11 cellular contexts compared by ENCODE assay signal in genomic region chr1:239998312-239998649, GRCh38.
DNase-seq lines count a peak whose midpoint lies in the region; ATAC-seq and TF ChIP-seq lines count a peak whose summit lies in the region.
"Had no signal": no experiment of that assay in that cellular context is flagged by ENCODE, and none has a peak within 500 bp of the region (broad histone marks: within the 10 kb centered on the region; RNA-seq: fewer than 3 reads in every experiment).

No MANE protein-coding gene starts in this region.

- peak overlapping the region; percentile 53 for H3K4me3 Mint-ChIP-seq in activated naive CD8-positive, alpha-beta T cell treated with anti-CD3 and anti-CD28 coated beads for 36 hours
- H3K4me3 Mint-ChIP-seq in immature natural killer cell (peak overlapping the region in 4 of 5 donors; percentile 24 to 71 (median 36)), CD14-positive monocyte (peak overlapping the region in 1 of 2 donors; percentile 84)
- H3K4me3 Mint-ChIP-seq in stimulated activated naive CD8-positive, alpha-beta T cell treated with anti-CD3 and anti-CD28 coated beads, Interleukin-15, amount 100 ng/mL, for 72 hours: peak overlapping the region; percentile 54 to 60

- peaks cover 0 to 8% of the 10 kb centered on the region in 2 donors for H3K4me1 ChIP-seq in adrenal gland (replicated peaks in 1 of 2)

- H3K9me3 ChIP-seq in adrenal gland (replicated peaks in 1 of 3): no peaks in the 10 kb centered on the region
- H3K9me3 ChIP-seq: gastroesophageal sphincter had no signal

- H3K4me1 Mint-ChIP-seq in activated naive CD8-positive, alpha-beta T cell treated with anti-CD3 and anti-CD28 coated beads for 36 hours: peaks cover 1% of the 10 kb centered on the region
- H3K4me1 Mint-ChIP-seq in immature natural killer cell (peaks cover 6 to 7% of the 10 kb centered on the region in 2 donors), CD14-positive monocyte (peaks cover 6% of the 10 kb centered on the region)
- H3K4me1 Mint-ChIP-seq in stimulated activated naive CD8-positive, alpha-beta T cell treated with anti-CD3 and anti-CD28 coated beads, Interleukin-15, amount 100 ng/mL, for 72 hours: no peaks in the 10 kb centered on the region

- no peak overlapping the region for H3K27ac Mint-ChIP-seq in activated naive CD8-positive, alpha-beta T cell treated with anti-CD3 and anti-CD28 coated beads for 36 hours
- H3K27ac Mint-ChIP-seq in immature natural killer cell (no peak overlapping the region), CD14-positive monocyte (no peak overlapping the region)
- H3K27ac Mint-ChIP-seq in stimulated activated naive CD8-positive, alpha-beta T cell treated with anti-CD3 and anti-CD28 coated beads, Interleukin-15, amount 100 ng/mL, for 72 hours: no peak overlapping the region

- peaks cover 74% of the 10 kb centered on the region for H3K27me3 Mint-ChIP-seq in activated naive CD8-positive, alpha-beta T cell treated with anti-CD3 and anti-CD28 coated beads for 36 hours
- H3K27me3 Mint-ChIP-seq in immature natural killer cell (ENCODE audit: low read depth in 3 of 3) (peaks cover 13 to 21% (median 18%) of the 10 kb centered on the region in 3 donors), CD14-positive monocyte (ENCODE audit: low read depth in 3 of 3) (peaks cover 43 to 69% (median 57%) of the 10 kb centered on the region in 3 donors)
- peaks cover 71% of the 10 kb centered on the region for H3K27me3 Mint-ChIP-seq in stimulated activated naive CD8-positive, alpha-beta T cell treated with anti-CD3 and anti-CD28 coated beads, Interleukin-15, amount 100 ng/mL, for 72 hours

- ATAC-seq in stimulated activated naive CD8-positive, alpha-beta T cell treated with anti-CD3 and anti-CD28 coated beads, Interleukin-15, amount 100 ng/mL, for 72 hours: no peak
- ATAC-seq: gastroesophageal sphincter had no signal

- DNase-seq in NCI-H748 (lab: John Stamatoyannopoulos, UW; ENCODE audit: unreplicated experiment) (peak; percentile 31), NCI-H748 treated with DMSO at 0.1 percent for 48 hours (lab: John Stamatoyannopoulos, UW) (no peak), immature natural killer cell (no peak), NCI-H1694 treated with DMSO at 0.1 percent for 48 hours (lab: John Stamatoyannopoulos, UW) (no peak), adrenal gland (no peak), CD14-positive monocyte (ENCODE audit: low spot score) (no peak)
- DNase-seq in activated naive CD8-positive, alpha-beta T cell treated with anti-CD3 and anti-CD28 coated beads for 36 hours: no peak
- DNase-seq in stimulated activated naive CD8-positive, alpha-beta T cell treated with anti-CD3 and anti-CD28 coated beads, Interleukin-15, amount 100 ng/mL, for 72 hours: no peak
- DNase-seq: 8988T, NCI-H510A treated with DMSO at 0.1 percent for 48 hours had no signal

- intact Hi-C loops in adrenal gland (cut with DNase I): no loop called here
- intact Hi-C loops in CD14-positive monocyte (cut with micrococcal nuclease): no loop called here

- no peak overlapping the region for H3K27ac ChIP-seq in adrenal gland
- H3K27ac ChIP-seq: gastroesophageal sphincter had no signal

- H3K36me3 ChIP-seq in adrenal gland (replicated peaks in 1 of 2): no peaks in the 10 kb centered on the region
- H3K36me3 ChIP-seq: gastroesophageal sphincter had no signal

- TF ChIP-seq CTCF in adrenal gland (IDR thresholded peaks at IDR 0.05) (no peak), CD14-positive monocyte (IDR thresholded peaks at IDR 0.05) (no peak)

- WGBS in adrenal gland, 4 donors: 41 to 43% (median 42%) methylated on average over 3 of the region's 3 CpGs

- H3K27me3 ChIP-seq in adrenal gland: peaks cover 47% of the 10 kb centered on the region

- H3K36me3 Mint-ChIP-seq in activated naive CD8-positive, alpha-beta T cell treated with anti-CD3 and anti-CD28 coated beads for 36 hours: no peaks in the 10 kb centered on the region
- H3K36me3 Mint-ChIP-seq in immature natural killer cell (no peaks in the 10 kb centered on the region), CD14-positive monocyte (peaks cover 0 to 2% of the 10 kb centered on the region in 2 donors)

- H3K4me3 ChIP-seq in adrenal gland: peak overlapping the region in 1 of 4 donors; percentile 31

- no peaks in the 10 kb centered on the region for H3K9me3 Mint-ChIP-seq in activated naive CD8-positive, alpha-beta T cell treated with anti-CD3 and anti-CD28 coated beads for 36 hours
- H3K9me3 Mint-ChIP-seq in immature natural killer cell: peaks cover 0 to 5% (median 2%) of the 10 kb centered on the region in 6 donors
- H3K9me3 Mint-ChIP-seq in stimulated activated naive CD8-positive, alpha-beta T cell treated with anti-CD3 and anti-CD28 coated beads, Interleukin-15, amount 100 ng/mL, for 72 hours: no peaks in the 10 kb centered on the region
- peaks cover 0 to 8% (median 6%) of the 10 kb centered on the region in 7 donors for H3K9me3 Mint-ChIP-seq in CD14-positive monocyte

- TF ChIP-seq POLR2A in adrenal gland (IDR thresholded peaks at IDR 0.05): no peak
